1 cellular context compared by ENCODE assay signal in genomic region chr20:45883100-45883469, GRCh38.
TF ChIP-seq lines count a peak whose summit lies in the region.

No MANE protein-coding gene starts in this region.

TF ChIP-seq in HepG2, 621 proteins besides CTCF, POLR2A, EP300 and RAD21:
- TF ChIP-seq, protein P1, sequence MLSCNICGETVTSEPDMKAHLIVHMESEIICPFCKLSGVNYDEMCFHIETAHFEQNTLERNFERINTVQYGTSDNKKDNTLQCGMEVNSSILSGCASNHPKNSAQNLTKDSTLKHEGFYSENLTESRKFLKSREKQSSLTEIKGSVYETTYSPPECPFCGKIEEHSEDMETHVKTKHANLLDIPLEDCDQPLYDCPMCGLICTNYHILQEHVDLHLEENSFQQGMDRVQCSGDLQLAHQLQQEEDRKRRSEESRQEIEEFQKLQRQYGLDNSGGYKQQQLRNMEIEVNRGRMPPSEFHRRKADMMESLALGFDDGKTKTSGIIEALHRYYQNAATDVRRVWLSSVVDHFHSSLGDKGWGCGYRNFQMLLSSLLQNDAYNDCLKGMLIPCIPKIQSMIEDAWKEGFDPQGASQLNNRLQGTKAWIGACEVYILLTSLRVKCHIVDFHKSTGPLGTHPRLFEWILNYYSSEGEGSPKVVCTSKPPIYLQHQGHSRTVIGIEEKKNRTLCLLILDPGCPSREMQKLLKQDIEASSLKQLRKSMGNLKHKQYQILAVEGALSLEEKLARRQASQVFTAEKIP (CRISPR knock-in tag; IDR thresholded peaks at IDR 0.05; ENCODE audit: borderline replicate concordance): no peak
- TF ChIP-seq, protein P2, sequence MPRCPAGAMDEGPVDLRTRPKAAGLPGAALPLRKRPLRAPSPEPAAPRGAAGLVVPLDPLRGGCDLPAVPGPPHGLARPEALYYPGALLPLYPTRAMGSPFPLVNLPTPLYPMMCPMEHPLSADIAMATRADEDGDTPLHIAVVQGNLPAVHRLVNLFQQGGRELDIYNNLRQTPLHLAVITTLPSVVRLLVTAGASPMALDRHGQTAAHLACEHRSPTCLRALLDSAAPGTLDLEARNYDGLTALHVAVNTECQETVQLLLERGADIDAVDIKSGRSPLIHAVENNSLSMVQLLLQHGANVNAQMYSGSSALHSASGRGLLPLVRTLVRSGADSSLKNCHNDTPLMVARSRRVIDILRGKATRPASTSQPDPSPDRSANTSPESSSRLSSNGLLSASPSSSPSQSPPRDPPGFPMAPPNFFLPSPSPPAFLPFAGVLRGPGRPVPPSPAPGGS (CRISPR knock-in tag; IDR thresholded peaks at IDR 0.05): 0 out of 2 replicates have a peak, but pooled peaks have one; percentile 35
- TF ChIP-seq TARDBP (CRISPR knock-in tag; IDR thresholded peaks at IDR 0.05): 0 out of 2 replicates have a peak, but pooled peaks have one; percentile 34
- peak; percentile 74; the same call in 1 of the 2 replicates for TF ChIP-seq ZNF33B (CRISPR knock-in tag; IDR thresholded peaks at IDR 0.05)
- 0 out of 2 replicates have a peak, but pooled peaks have one; percentile 15 for TF ChIP-seq BORCS8-MEF2B (CRISPR knock-in tag; IDR thresholded peaks at IDR 0.05)
- no peak for TF ChIP-seq NR2F1 (CRISPR knock-in tag; IDR thresholded peaks at IDR 0.05)
- TF ChIP-seq ZNF672 (CRISPR knock-in tag; IDR thresholded peaks at IDR 0.05): 0 out of 2 replicates have a peak, but pooled peaks have one; percentile 53
- TF ChIP-seq ATF7-NPFF (CRISPR knock-in tag; IDR thresholded peaks at IDR 0.05; ENCODE audit: low read depth): 0 out of 2 replicates have a peak, but pooled peaks have one; percentile 34
- TF ChIP-seq ZNF382 (CRISPR knock-in tag; IDR thresholded peaks at IDR 0.05; ENCODE audit: borderline replicate concordance): no peak
- TF ChIP-seq ZNF687 (CRISPR knock-in tag; IDR thresholded peaks at IDR 0.05): 0 out of 2 replicates have a peak, but pooled peaks have one; percentile 9
- 0 out of 2 replicates have a peak, but pooled peaks have one; percentile 46 for TF ChIP-seq GZF1 (CRISPR knock-in tag; IDR thresholded peaks at IDR 0.05)
- TF ChIP-seq, protein P3, sequence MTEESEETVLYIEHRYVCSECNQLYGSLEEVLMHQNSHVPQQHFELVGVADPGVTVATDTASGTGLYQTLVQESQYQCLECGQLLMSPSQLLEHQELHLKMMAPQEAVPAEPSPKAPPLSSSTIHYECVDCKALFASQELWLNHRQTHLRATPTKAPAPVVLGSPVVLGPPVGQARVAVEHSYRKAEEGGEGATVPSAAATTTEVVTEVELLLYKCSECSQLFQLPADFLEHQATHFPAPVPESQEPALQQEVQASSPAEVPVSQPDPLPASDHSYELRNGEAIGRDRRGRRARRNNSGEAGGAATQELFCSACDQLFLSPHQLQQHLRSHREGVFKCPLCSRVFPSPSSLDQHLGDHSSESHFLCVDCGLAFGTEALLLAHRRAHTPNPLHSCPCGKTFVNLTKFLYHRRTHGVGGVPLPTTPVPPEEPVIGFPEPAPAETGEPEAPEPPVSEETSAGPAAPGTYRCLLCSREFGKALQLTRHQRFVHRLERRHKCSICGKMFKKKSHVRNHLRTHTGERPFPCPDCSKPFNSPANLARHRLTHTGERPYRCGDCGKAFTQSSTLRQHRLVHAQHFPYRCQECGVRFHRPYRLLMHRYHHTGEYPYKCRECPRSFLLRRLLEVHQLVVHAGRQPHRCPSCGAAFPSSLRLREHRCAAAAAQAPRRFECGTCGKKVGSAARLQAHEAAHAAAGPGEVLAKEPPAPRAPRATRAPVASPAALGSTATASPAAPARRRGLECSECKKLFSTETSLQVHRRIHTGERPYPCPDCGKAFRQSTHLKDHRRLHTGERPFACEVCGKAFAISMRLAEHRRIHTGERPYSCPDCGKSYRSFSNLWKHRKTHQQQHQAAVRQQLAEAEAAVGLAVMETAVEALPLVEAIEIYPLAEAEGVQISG (CRISPR knock-in tag; IDR thresholded peaks at IDR 0.05): 0 out of 2 replicates have a peak, but pooled peaks have one; percentile 27
- TF ChIP-seq ZNF777 (CRISPR knock-in tag; IDR thresholded peaks at IDR 0.05): no peak; the same call in 1 of the 2 replicates
- TF ChIP-seq ZNF44 (CRISPR knock-in tag; IDR thresholded peaks at IDR 0.05): 0 out of 2 replicates have a peak, but pooled peaks have one; percentile 23
- no peak for TF ChIP-seq ARID5B (CRISPR knock-in tag; IDR thresholded peaks at IDR 0.05)
- 0 out of 2 replicates have a peak, but pooled peaks have one; percentile 40 for TF ChIP-seq ZSCAN25 (CRISPR knock-in tag; IDR thresholded peaks at IDR 0.05)
- TF ChIP-seq, protein P4, sequence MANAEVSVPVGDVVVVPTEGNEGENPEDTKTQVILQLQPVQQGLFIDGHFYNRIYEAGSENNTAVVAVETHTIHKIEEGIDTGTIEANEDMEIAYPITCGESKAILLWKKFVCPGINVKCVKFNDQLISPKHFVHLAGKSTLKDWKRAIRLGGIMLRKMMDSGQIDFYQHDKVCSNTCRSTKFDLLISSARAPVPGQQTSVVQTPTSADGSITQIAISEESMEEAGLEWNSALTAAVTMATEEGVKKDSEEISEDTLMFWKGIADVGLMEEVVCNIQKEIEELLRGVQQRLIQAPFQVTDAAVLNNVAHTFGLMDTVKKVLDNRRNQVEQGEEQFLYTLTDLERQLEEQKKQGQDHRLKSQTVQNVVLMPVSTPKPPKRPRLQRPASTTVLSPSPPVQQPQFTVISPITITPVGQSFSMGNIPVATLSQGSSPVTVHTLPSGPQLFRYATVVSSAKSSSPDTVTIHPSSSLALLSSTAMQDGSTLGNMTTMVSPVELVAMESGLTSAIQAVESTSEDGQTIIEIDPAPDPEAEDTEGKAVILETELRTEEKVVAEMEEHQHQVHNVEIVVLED (CRISPR knock-in tag; IDR thresholded peaks at IDR 0.05; ENCODE audit: borderline replicate concordance): peak; percentile 17; the same call in 1 of the 2 replicates
- TF ChIP-seq WIZ (CRISPR knock-in tag; IDR thresholded peaks at IDR 0.05): no peak
- peak; percentile 63 for TF ChIP-seq ZNF883 (CRISPR knock-in tag; IDR thresholded peaks at IDR 0.05; ENCODE audit: not compliant biosample characterization)
- no peak for TF ChIP-seq ZNF766 (CRISPR knock-in tag; IDR thresholded peaks at IDR 0.05; ENCODE audit: borderline replicate concordance)
- TF ChIP-seq, protein P5, sequence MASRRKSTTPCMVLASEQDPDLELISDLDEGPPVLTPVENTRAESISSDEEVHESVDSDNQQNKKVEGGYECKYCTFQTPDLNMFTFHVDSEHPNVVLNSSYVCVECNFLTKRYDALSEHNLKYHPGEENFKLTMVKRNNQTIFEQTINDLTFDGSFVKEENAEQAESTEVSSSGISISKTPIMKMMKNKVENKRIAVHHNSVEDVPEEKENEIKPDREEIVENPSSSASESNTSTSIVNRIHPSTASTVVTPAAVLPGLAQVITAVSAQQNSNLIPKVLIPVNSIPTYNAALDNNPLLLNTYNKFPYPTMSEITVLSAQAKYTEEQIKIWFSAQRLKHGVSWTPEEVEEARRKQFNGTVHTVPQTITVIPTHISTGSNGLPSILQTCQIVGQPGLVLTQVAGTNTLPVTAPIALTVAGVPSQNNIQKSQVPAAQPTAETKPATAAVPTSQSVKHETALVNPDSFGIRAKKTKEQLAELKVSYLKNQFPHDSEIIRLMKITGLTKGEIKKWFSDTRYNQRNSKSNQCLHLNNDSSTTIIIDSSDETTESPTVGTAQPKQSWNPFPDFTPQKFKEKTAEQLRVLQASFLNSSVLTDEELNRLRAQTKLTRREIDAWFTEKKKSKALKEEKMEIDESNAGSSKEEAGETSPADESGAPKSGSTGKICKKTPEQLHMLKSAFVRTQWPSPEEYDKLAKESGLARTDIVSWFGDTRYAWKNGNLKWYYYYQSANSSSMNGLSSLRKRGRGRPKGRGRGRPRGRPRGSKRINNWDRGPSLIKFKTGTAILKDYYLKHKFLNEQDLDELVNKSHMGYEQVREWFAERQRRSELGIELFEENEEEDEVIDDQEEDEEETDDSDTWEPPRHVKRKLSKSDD (CRISPR knock-in tag; IDR thresholded peaks at IDR 0.05; ENCODE audit: low read depth): peak; percentile 42; the same call in 1 of the 2 replicates
- peak; percentile 34; the same call in 1 of the 2 replicates for TF ChIP-seq ZNF547 (CRISPR knock-in tag; IDR thresholded peaks at IDR 0.05)
- peak; percentile 56; the same call in 1 of the 2 replicates for TF ChIP-seq CAMTA2 (CRISPR knock-in tag; IDR thresholded peaks at IDR 0.05; ENCODE audit: borderline replicate concordance)
